In genomic region chr19:35249848-35250711, GRCh38 we compare ENCODE assay signal across 10 cellular contexts. TPM values are rescaled to one million over a fixed set of nuclear protein-coding genes. Genes with fewer than 3 reads are reported as not detected.
A peak's percentile ranks its signal among the peaks of the same experiment; 100 is the strongest.
DNase-seq lines count a peak whose midpoint lies in the region; ATAC-seq and TF ChIP-seq lines count a peak whose summit lies in the region.
"Had no signal": no experiment of that assay in that cellular context is flagged by ENCODE, and none has a peak within 500 bp of the region (broad histone marks: within the 10 kb centered on the region; RNA-seq: fewer than 3 reads in every experiment).

No MANE protein-coding gene starts in this region.

- no peak overlapping the region for H2BK5ac ChIP-seq in trophoblast cell (ENCODE audit: low read depth, low read length, poor library complexity)

- H3K18ac ChIP-seq in trophoblast cell (ENCODE audit: low read length): peak overlapping the region; percentile 4

- DNase-seq in GM10248 (ENCODE audit: extremely low spot score) (peak; percentile 8), Peyer's patch (peak; percentile 17 to 47 (median 44)), esophagus muscularis mucosa (ENCODE audit: extremely low spot score) (peak; percentile 85), trophoblast cell (no peak), NCI-H345 (lab: John Stamatoyannopoulos, UW) (no peak)
- DNase-seq: retina had no signal

- H3K14ac ChIP-seq in trophoblast cell (ENCODE audit: low read length): no peak overlapping the region

- H2BK12ac ChIP-seq in trophoblast cell (ENCODE audit: low read length): no peak overlapping the region

- 82% methylated on average over 31 of the region's 34 CpGs for WGBS in esophagus muscularis mucosa
- WGBS in trophoblast cell (ENCODE audit: extremely low coverage, insufficient coverage, insufficient read length): no CpG with 5 or more reads among the region's 34 CpGs

- H2AFZ ChIP-seq in trophoblast cell (ENCODE audit: insufficient read depth, low read length, poor library complexity): no peak overlapping the region

- no peak for TF ChIP-seq EP300 in esophagus muscularis mucosa (IDR thresholded peaks at IDR 0.05)

- H3K27me3 ChIP-seq in Peyer's patch (no peaks in the 10 kb centered on the region), esophagus muscularis mucosa (peaks cover 0 to 90% (median 17%) of the 10 kb centered on the region in 4 donors), trophoblast cell (ENCODE audit: insufficient read depth, low read length) (no peaks in the 10 kb centered on the region)

- H4K91ac ChIP-seq in trophoblast cell (ENCODE audit: low read depth, low read length): no peak overlapping the region

- no peak overlapping the region for H3K9ac ChIP-seq in trophoblast cell (ENCODE audit: low read length)

- H3K23ac ChIP-seq in trophoblast cell (ENCODE audit: low read length): no peak overlapping the region

- H3K9me3 ChIP-seq in Peyer's patch (no peaks in the 10 kb centered on the region), esophagus muscularis mucosa (peaks cover 0 to under 1% (median 0%) of the 10 kb centered on the region in 4 donors), trophoblast cell (ENCODE audit: insufficient read depth, low read depth, low read length) (no peaks in the 10 kb centered on the region)
- H3K9me3 ChIP-seq: SJSA1 had no signal

- POLR2A ChIA-PET in GM10248 (lab: Yijun Ruan, JAX): interaction anchor here (0.6 kb wide), 1 partner anchor 113 kb away, joined by 3 read pairs; no protein-coding TSS in a partner anchor

- peak overlapping the region; percentile 78 for H3K4ac ChIP-seq in trophoblast cell (ENCODE audit: low read depth, low read length)

- H3K4me1 ChIP-seq in Peyer's patch (peaks cover 0 to 19% (median 0%) of the 10 kb centered on the region in 4 donors), esophagus muscularis mucosa (peaks cover 11 to 23% (median 22%) of the 10 kb centered on the region in 4 donors), trophoblast cell (ENCODE audit: control insufficient read depth in 1 of 2, insufficient read depth in 2 of 2, low read length in 2 of 2) (peaks cover 10 to 12% of the 10 kb centered on the region in 2 experiments)
- H3K4me1 ChIP-seq: SJSA1 had no signal

- peaks cover 13% of the 10 kb centered on the region for H3K79me1 ChIP-seq in trophoblast cell (ENCODE audit: low read length)

- intact Hi-C loops in esophagus muscularis mucosa (cut with DNase I): no loop called here

- peaks cover 0 to 32% (median 0%) of the 10 kb centered on the region in 3 donors for H3K36me3 ChIP-seq in Peyer's patch
- no peaks in the 10 kb centered on the region for H3K36me3 ChIP-seq in esophagus muscularis mucosa
- peaks cover 29 to 30% of the 10 kb centered on the region in 2 experiments for H3K36me3 ChIP-seq in trophoblast cell (ENCODE audit: control insufficient read depth in 1 of 2, insufficient read depth in 2 of 2, low read length in 2 of 2)
- H3K36me3 ChIP-seq: SJSA1 had no signal

- TF ChIP-seq POLR2A in Peyer's patch (IDR thresholded peaks at IDR 0.05): no peak
- no peak for TF ChIP-seq POLR2A in esophagus muscularis mucosa (IDR thresholded peaks at IDR 0.05; ENCODE audit: low read depth)

- H3K79me2 ChIP-seq in trophoblast cell (ENCODE audit: control insufficient read depth, insufficient read depth, low read length, poor library complexity): peaks cover 15% of the 10 kb centered on the region

- H3K4me3 ChIP-seq in Peyer's patch (peak overlapping the region; percentile 73 to 90 (median 75)), esophagus muscularis mucosa (peak overlapping the region; percentile 49 to 62 (median 51)), trophoblast cell (ENCODE audit: low read depth, low read length) (peak overlapping the region; percentile 95)
- H3K4me3 ChIP-seq: SJSA1 had no signal

- H4K12ac ChIP-seq in trophoblast cell (ENCODE audit: low read depth, low read length): no peak overlapping the region

- CTCF ChIA-PET in GM10248 (lab: Yijun Ruan, JAX): interaction anchor here (1.2 to 1.5 kb wide), 4 partner anchors 8 to 109 kb away, joined by 3 to 6 read pairs (median 4); partner anchors contain the start of gene USF2

- H2AK5ac ChIP-seq in trophoblast cell (ENCODE audit: low read length): no peak overlapping the region

- peak overlapping the region; percentile 92 for H3K4me2 ChIP-seq in trophoblast cell (ENCODE audit: low read length)

- no peak overlapping the region for H4K8ac ChIP-seq in trophoblast cell (ENCODE audit: low read depth, low read length)

- ATAC-seq in GM18498 (IDR thresholded peaks at IDR 0.05; ENCODE audit: unreplicated experiment) (no peak), GM18861 (IDR thresholded peaks at IDR 0.05; ENCODE audit: unreplicated experiment) (no peak), HG02610 (IDR thresholded peaks at IDR 0.05; ENCODE audit: unreplicated experiment) (no peak)

- TF ChIP-seq CTCF in GM10248 (IDR thresholded peaks at IDR 0.05; ENCODE audit: control extremely low read depth, extremely low read depth, low read depth, missing control alignments) (no peak), Peyer's patch (IDR thresholded peaks at IDR 0.05) (no peak), esophagus muscularis mucosa (IDR thresholded peaks at IDR 0.05) (no peak)

- no peak overlapping the region for H2BK120ac ChIP-seq in trophoblast cell (ENCODE audit: insufficient read depth, low read length, poor library complexity)

- H3K27ac ChIP-seq in Peyer's patch (peak overlapping the region; percentile 89 to 98 (median 94)), esophagus muscularis mucosa (replicated peaks in 1 of 4) (peak overlapping the region in 1 of 4 donors; percentile 60), trophoblast cell (ENCODE audit: low read depth, low read length) (no peak overlapping the region)
- H3K27ac ChIP-seq: SJSA1 had no signal

RNA-seq across cellular contexts. Expression of gene LSR, which starts 1.3 kb away (rescaled TPM):
- total RNA-seq in Peyer's patch (100 to 1,000 TPM in 3 of 4 donors, 10 to 100 TPM in 1; 28.9 to 214 (median 188) TPM), esophagus muscularis mucosa (10 to 100 TPM in 2 of 4 donors, 1 to 10 TPM in 2; 5.1 to 19.2 (median 10.8) TPM)
- polyA plus RNA-seq in trophoblast cell (2013): 71.4 and 74.4 TPM in 2 replicates

RNA-seq across cellular contexts. Expression of gene USF2, which starts 18.7 kb away (rescaled TPM):
- total RNA-seq in Peyer's patch (100 to 1,000 TPM; 112 to 201 (median 142) TPM), esophagus muscularis mucosa (100 to 1,000 TPM; 111 to 122 (median 116) TPM)
- 75.6 and 76.3 TPM in 2 replicates for polyA plus RNA-seq in trophoblast cell (2013)

RNA-seq across cellular contexts. Expression of gene FAM187B, which starts 21.5 kb away (rescaled TPM):
- total RNA-seq in Peyer's patch (not detected), esophagus muscularis mucosa (not detected)
- polyA plus RNA-seq in trophoblast cell (2013): not detected in 2 replicates
- total RNA-seq: SJSA1 had no signal

RNA-seq across cellular contexts. Expression of gene HAMP, which starts 32.2 kb away (rescaled TPM):
- total RNA-seq in Peyer's patch (not detected), esophagus muscularis mucosa (not detected)
- 0.08 TPM in 1 of 2 replicates, not detected in the other for polyA plus RNA-seq in trophoblast cell (2013)
- total RNA-seq: SJSA1 had no signal

RNA-seq across cellular contexts. Expression of gene MAG, which starts 41.9 kb away (rescaled TPM):
- 1 to 10 TPM in 1 of 4 donors, not detected in 3; 3.8 TPM for total RNA-seq in Peyer's patch
- 1 to 10 TPM in 2 of 4 donors, under 1 TPM in 1, not detected in 1; 0.65 to 2.4 (median 1.2) TPM for total RNA-seq in esophagus muscularis mucosa
- 0.17 and 0.49 TPM in 2 replicates for polyA plus RNA-seq in trophoblast cell (2013)

Comparison
In these comparisons a context has a peak if more than half of its experiments do, and no peak if none do; other contexts are left out.
1. DNase-seq: peak in GM10248 (single experiment), Peyer's patch (3 of 3) and esophagus muscularis mucosa (single experiment); none in trophoblast cell (0 of 2) and NCI-H345 (single experiment).
2. Peak in every context shown above with its lines, with median percentiles within 50 percentile points of each other: H3K4me3 ChIP-seq.